In genomic region chr3:122415762-122416654, GRCh38 we compare ENCODE assay signal across 1 cellular context.
TF ChIP-seq lines count a peak whose summit lies in the region.

Gene WDR5B (minus strand): TSS chr3:122416062. CDS start chr3:122415528, 534 bp downstream.

TF ChIP-seq in HepG2, 621 proteins besides CTCF, POLR2A, EP300 and RAD21 (continued from another document and continues in another):
- TF ChIP-seq ZNF646 (CRISPR knock-in tag; IDR thresholded peaks at IDR 0.05) (0 out of 2 replicates have a peak, but pooled peaks have one; percentile 19), ZNF367 (CRISPR knock-in tag; IDR thresholded peaks at IDR 0.05; ENCODE audit: borderline replicate concordance) (0 out of 2 replicates have a peak, but pooled peaks have one; percentile 11), TCF7 (IDR thresholded peaks at IDR 0.05; ENCODE audit: low read depth) (no peak), ZNF256 (CRISPR knock-in tag; conservative IDR thresholded peaks at IDR 0.05) (peak; percentile 74; the same call in 1 of the 2 replicates), CSRNP2 (CRISPR knock-in tag; conservative IDR thresholded peaks at IDR 0.05; ENCODE audit: low read depth) (no peak), ZEB1 (IDR thresholded peaks at IDR 0.05; ENCODE audit: insufficient replicate concordance, low read depth) (no peak), ZNF691 (CRISPR knock-in tag; IDR thresholded peaks at IDR 0.05; ENCODE audit: borderline replicate concordance, low read depth) (no peak), TEAD3 (CRISPR knock-in tag; optimal IDR thresholded peaks at IDR 0.05; ENCODE audit: borderline replicate concordance) (no peak), ZNF687 (CRISPR knock-in tag; IDR thresholded peaks at IDR 0.05) (peak; percentile 82), FIP1L1 (IDR thresholded peaks at IDR 0.05; ENCODE audit: borderline replicate concordance, insufficient read depth, low read depth, low read length) (no peak), ZFP91 (CRISPR knock-in tag; IDR thresholded peaks at IDR 0.05; ENCODE audit: borderline replicate concordance) (peak; percentile 35; the same call in 1 of the 2 replicates), ZSCAN20 (CRISPR knock-in tag; IDR thresholded peaks at IDR 0.05; ENCODE audit: borderline replicate concordance) (no peak), TP53 (CRISPR knock-in tag; conservative IDR thresholded peaks at IDR 0.05) (peak; percentile 57; the same call in 1 of the 2 replicates), ZNF407 (CRISPR knock-in tag; IDR thresholded peaks at IDR 0.05; ENCODE audit: not compliant biosample characterization) (peak; percentile 62), GFI1 (CRISPR knock-in tag; IDR thresholded peaks at IDR 0.05; ENCODE audit: borderline replicate concordance) (0 out of 2 replicates have a peak, but pooled peaks have one; percentile 39), ZNF512 (CRISPR knock-in tag; IDR thresholded peaks at IDR 0.05) (no peak), NFKB2 (CRISPR knock-in tag; IDR thresholded peaks at IDR 0.05; ENCODE audit: borderline replicate concordance) (peak; percentile 71; the same call in 1 of the 2 replicates), CEBPG (CRISPR knock-in tag; IDR thresholded peaks at IDR 0.05) (no peak), ZNF580 (CRISPR knock-in tag; IDR thresholded peaks at IDR 0.05; ENCODE audit: borderline replicate concordance, low read depth) (peak; percentile 75; the same call in 1 of the 2 replicates), MIER2 (CRISPR knock-in tag; IDR thresholded peaks at IDR 0.05) (no peak), KAT2B (IDR thresholded peaks at IDR 0.05; ENCODE audit: borderline replicate concordance, low read depth, low read length) (no peak), TEAD2 (CRISPR knock-in tag; IDR thresholded peaks at IDR 0.05) (no peak), PPARG (CRISPR knock-in tag; conservative IDR thresholded peaks at IDR 0.05) (no peak; the same call in 1 of the 2 replicates), BATF2 (CRISPR knock-in tag; IDR thresholded peaks at IDR 0.05) (no peak)
